ENCODE assay signal across 8 cellular contexts in genomic region chr11:43358670-43359431, GRCh38. TPM values are rescaled to one million over a fixed set of nuclear protein-coding genes. Genes with fewer than 3 reads are reported as not detected.
DNase-seq lines count a peak whose midpoint lies in the region; ATAC-seq and TF ChIP-seq lines count a peak whose summit lies in the region.

Gene TTC17, plus strand, starts transcription at chr11:43358920. Its CDS starts 35 bp downstream, at chr11:43358955.

- peak within 1 kb of the TSS; percentile 95 for H3K4me3 ChIP-seq in fibroblast of pulmonary artery (replicated peaks; ENCODE audit: low read depth, low read length)

- peak; percentile 96 to 98 for ATAC-seq in natural killer cell treated with Interleukin-12 subunit alpha and Interleukin-12 subunit beta and Interleukin-15 and Interleukin-18, amount 100 ng/mL, for 72 hours
- ATAC-seq in stimulated activated naive CD8-positive, alpha-beta T cell treated with anti-CD3 and anti-CD28 coated beads, Interleukin-15, Interleukin-2, amounts not matched to agents 100 U/mL and 50 U/mL, for 24 hours, result peak; percentile 98

- DNase-seq in EH (ENCODE audit: low read depth) (peak; percentile 93), H4 (ENCODE audit: low spot score) (peak; percentile 94), LoVo (ENCODE audit: low spot score) (peak; percentile 95), fibroblast of pulmonary artery (ENCODE audit: low read depth) (peak; percentile 90)
- peak; percentile 90 for DNase-seq in activated T-helper 9 cell treated with anti-CD3 and anti-CD28 coated beads, Interleukin-2, amount 50 U/mL, for 16 hours (ENCODE audit: low read depth)
- peak; percentile 98 for DNase-seq in natural killer cell treated with Interleukin-12 subunit alpha and Interleukin-12 subunit beta and Interleukin-15 and Interleukin-18, amount 100 ng/mL, for 72 hours (ENCODE audit: low spot score)
- DNase-seq in stimulated activated naive CD8-positive, alpha-beta T cell treated with anti-CD3 and anti-CD28 coated beads, Interleukin-15, Interleukin-2, amounts not matched to agents 100 U/mL and 50 U/mL, for 24 hours, result peak; percentile 94

- peaks cover 6% of the 10 kb centered on the region for H3K36me3 Mint-ChIP-seq in natural killer cell treated with Interleukin-12 subunit alpha and Interleukin-12 subunit beta and Interleukin-15 and Interleukin-18, amount 100 ng/mL, for 72 hours

- peak within 1 kb of the TSS; percentile 83 to 100 for H3K27ac Mint-ChIP-seq in natural killer cell treated with Interleukin-12 subunit alpha and Interleukin-12 subunit beta and Interleukin-15 and Interleukin-18, amount 100 ng/mL, for 72 hours

- H3K4me1 Mint-ChIP-seq in natural killer cell treated with Interleukin-12 subunit alpha and Interleukin-12 subunit beta and Interleukin-15 and Interleukin-18, amount 100 ng/mL, for 72 hours (ENCODE audit: low read depth in 2 of 2), result peaks cover 31 to 42% of the 10 kb centered on the region in 2 donors

- H3K27me3 Mint-ChIP-seq in natural killer cell treated with Interleukin-12 subunit alpha and Interleukin-12 subunit beta and Interleukin-15 and Interleukin-18, amount 100 ng/mL, for 72 hours, result no peaks in the 10 kb centered on the region

- peak; percentile 95 for TF ChIP-seq POLR2A in Raji (IDR thresholded peaks at IDR 0.05; ENCODE audit: insufficient read depth, low read depth, low read length)

- TF ChIP-seq CTCF in fibroblast of pulmonary artery (IDR thresholded peaks at IDR 0.05; ENCODE audit: low read length, missing control alignments), result no peak

- peak within 1 kb of the TSS; percentile 93 for H3K4me3 Mint-ChIP-seq in natural killer cell treated with Interleukin-12 subunit alpha and Interleukin-12 subunit beta and Interleukin-15 and Interleukin-18, amount 100 ng/mL, for 72 hours

- no peaks in the 10 kb centered on the region for H3K9me3 Mint-ChIP-seq in natural killer cell treated with Interleukin-12 subunit alpha and Interleukin-12 subunit beta and Interleukin-15 and Interleukin-18, amount 100 ng/mL, for 72 hours

RNA-seq across cellular contexts. Expression of gene TTC17, which starts in this region (rescaled TPM):
- 48.6 and 61.8 TPM in 2 replicates for total RNA-seq in H4 (2014; rRNA removed; shearing (Covaris generic))
- 10 to 100 TPM; 63.1 to 88.6 TPM for total RNA-seq in natural killer cell treated with Interleukin-12 subunit alpha and Interleukin-12 subunit beta and Interleukin-15 and Interleukin-18, amount 100 ng/mL, for 72 hours

Comparison
In these comparisons a context has a peak if more than half of its experiments do, and no peak if none do; other contexts are left out.
1. Peak in every context shown above with its lines: DNase-seq, ATAC-seq and H3K4me3 ChIP-seq.